In genomic region chr22:19235874-19236273, GRCh38 we compare ENCODE assay signal across 32 cellular contexts.
"Had no signal": no experiment of that assay in that cellular context is flagged by ENCODE, and none has a peak within 500 bp of the region (broad histone marks: within the 10 kb centered on the region; RNA-seq: fewer than 3 reads in every experiment).

No MANE protein-coding gene starts in this region.

- H3K27me3 ChIP-seq: ascending aorta, cardiac muscle cell had no signal

- H3K36me3 ChIP-seq: ascending aorta, cardiac muscle cell had no signal

- H3K9me3 ChIP-seq: ascending aorta had no signal

- H3K27ac ChIP-seq: ascending aorta, cardiac muscle cell, WERI-Rb-1 had no signal

- FAIRE-seq: TTC549 had no signal

- ATAC-seq: activated CD4-positive, alpha-beta T cell treated with anti-CD3 and anti-CD28 coated beads for 36 hours; activated CD4-positive, CD25-positive, alpha-beta regulatory T cell treated with anti-CD3 and anti-CD28 coated beads, Interleukin-2, amount 50 U/mL, for 24 hours; activated CD8-positive, alpha-beta memory T cell treated with anti-CD3 and anti-CD28 coated beads, Interleukin-2, amount 10 ng/mL, durations not matched to agents 7 days and 5 days; activated CD8-positive, alpha-beta T cell treated with anti-CD3 and anti-CD28 coated beads, Interleukin-2, amount 10 ng/mL, durations not matched to agents 7 days and 5 days; activated naive CD8-positive, alpha-beta T cell treated with anti-CD3 and anti-CD28 coated beads, Interleukin-2, amount 50 U/mL, for 24 hours; WTC11 had no signal

- DNase-seq: activated CD4-positive, alpha-beta memory T cell treated with anti-CD3 and anti-CD28 coated beads, Interleukin-2, amount 10 ng/mL, durations not matched to agents 7 days and 5 days; activated CD4-positive, alpha-beta T cell treated with anti-CD3 and anti-CD28 coated beads for 1 hour; activated CD4-positive, alpha-beta T cell treated with anti-CD3 and anti-CD28 coated beads for 36 hours; activated CD4-positive, alpha-beta T cell treated with anti-CD3 and anti-CD28 coated beads for 48 hours; activated CD4-positive, alpha-beta T cell treated with anti-CD3 and anti-CD28 coated beads, Interleukin-2, amount 10 ng/mL, durations not matched to agents 7 days and 5 days; activated CD4-positive, alpha-beta T cell treated with anti-CD3 and anti-CD28 coated beads, Interleukin-2, amount 50 U/mL, for 48 hours; activated CD4-positive, CD25-positive, alpha-beta regulatory T cell; activated CD8-positive, alpha-beta memory T cell treated with anti-CD3 and anti-CD28 coated beads for 24 hours; activated CD8-positive, alpha-beta memory T cell treated with anti-CD3 and anti-CD28 coated beads, Interleukin-2, amount 10 ng/mL, durations not matched to agents 7 days and 5 days; activated CD8-positive, alpha-beta memory T cell treated with anti-CD3 and anti-CD28 coated beads, Interleukin-2, amount 50 U/mL, for 48 hours; activated CD8-positive, alpha-beta T cell treated with anti-CD3 and anti-CD28 coated beads, Interleukin-2, amount 10 ng/mL, durations not matched to agents 7 days and 5 days; activated effector memory CD4-positive, alpha-beta T cell treated with Interleukin-2 at 50 U/mL for 16 hours; activated gamma-delta T cell; activated naive CD4-positive, alpha-beta T cell treated with anti-CD3 and anti-CD28 coated beads, Interleukin-2, amount 10 ng/mL, durations not matched to agents 7 days and 5 days; activated naive CD4-positive, alpha-beta T cell treated with Interleukin-2 at 50 U/mL for 16 hours; activated naive CD8-positive, alpha-beta T cell treated with anti-CD3 and anti-CD28 coated beads, Interleukin-2, amount 10 ng/mL, durations not matched to agents 7 days and 5 days; activated naive CD8-positive, alpha-beta T cell treated with anti-CD3 and anti-CD28 coated beads, Interleukin-2, amount 50 U/mL, for 24 hours; activated T-cell treated with anti-CD3 and anti-CD28 coated beads, Interleukin-2, amount 50 U/mL, for 24 hours; activated T-cell treated with anti-CD3 and anti-CD28 coated beads, Interleukin-2, amount 50 U/mL, for 48 hours; amygdala; anterior cingulate cortex; caudate nucleus; cerebellar nuclear complex; T-helper 1 cell; T-helper 2 cell; T-helper 9 cell; WERI-Rb-1 had no signal

- H3K4me3 ChIP-seq: ascending aorta, cardiac muscle cell had no signal
